In the genomic region with DNA sequence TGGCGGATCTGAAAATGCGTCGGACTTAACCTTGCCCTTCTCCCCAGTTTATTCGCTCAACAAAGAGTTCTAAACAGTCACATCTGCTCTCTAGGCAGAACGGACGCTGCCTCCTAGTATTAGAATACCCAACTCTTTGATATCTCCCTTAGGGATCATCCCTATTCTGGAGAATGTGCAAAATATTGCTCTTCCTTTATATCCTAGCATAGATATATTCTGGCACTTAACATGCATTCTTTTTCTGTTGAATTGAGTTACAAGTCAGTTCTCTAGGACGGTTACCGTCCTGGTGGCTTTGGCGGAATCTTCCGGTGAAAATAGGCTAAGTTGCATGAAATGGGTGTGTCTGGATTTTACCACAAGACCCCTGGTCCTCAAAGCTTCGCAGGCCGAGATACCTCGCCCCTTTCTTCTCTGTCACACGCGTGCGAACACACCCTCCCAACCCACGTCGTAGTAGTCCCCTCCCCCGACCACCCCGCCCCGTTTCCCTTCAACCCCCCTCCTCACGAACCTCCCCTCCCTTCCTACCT, we compare ENCODE assay signal across 9 cellular contexts. TPM values are rescaled to one million over a fixed set of nuclear protein-coding genes. Genes with fewer than 3 reads are reported as not detected.
DNase-seq lines count a peak whose midpoint lies in the region; ATAC-seq and TF ChIP-seq lines count a peak whose summit lies in the region.
"Had no signal": no experiment of that assay in that cellular context is flagged by ENCODE, and none has a peak within 500 bp of the region (broad histone marks: within the 10 kb centered on the region; RNA-seq: fewer than 3 reads in every experiment).

No MANE protein-coding gene starts in this region.

- no TSS peak for BruUV-seq in A673 (replicated peaks; lab: Mats Ljungman, UMichigan)

- peaks cover 62% of the 10 kb centered on the region for H3K27me3 ChIP-seq in A673 (replicated peaks; ENCODE audit: insufficient read depth, low read depth, low read length, poor library complexity)
- H3K27me3 ChIP-seq in H9 (ENCODE audit: insufficient read depth, low read length) = no peaks in the 10 kb centered on the region

- ATAC-seq in omental fat pad (ENCODE audit: low FRiP score) (no peak), GM19452 (IDR thresholded peaks at IDR 0.05; ENCODE audit: unreplicated experiment) (no peak)

- no peak overlapping the region for H3K27ac ChIP-seq in A673 (ENCODE audit: low read depth, low read length, poor library complexity, severe bottlenecking)
- no peak overlapping the region for H3K27ac ChIP-seq in H9 (ENCODE audit: insufficient read length, low read depth, low read length)

- peaks cover 6% of the 10 kb centered on the region for H3K4me1 ChIP-seq in A673 (ENCODE audit: insufficient read depth, low read length, poor library complexity, severe bottlenecking)
- no peaks in the 10 kb centered on the region; the same call in 1 of the 2 replicates for H3K4me1 ChIP-seq in H9 (ENCODE audit: insufficient read depth, low read length)

- peaks cover 8% of the 10 kb centered on the region for H3K23me2 ChIP-seq in H9 (ENCODE audit: insufficient read length, low read depth, low read length, poor library complexity, severe bottlenecking)

- H3K27ac Mint-ChIP-seq in H9 = no peak overlapping the region
- no peak overlapping the region for H3K27ac Mint-ChIP-seq in nephron

- H3K4me3 ChIP-seq in A673 (ENCODE audit: low read depth, low read length, poor library complexity, severe bottlenecking) (peak overlapping the region; percentile 32), cardiac fibroblast (replicated peaks in 1 of 2; ENCODE audit: low read depth in 2 of 2, low read length in 2 of 2) (peak overlapping the region; percentile 9 to 45)

- H3K23ac ChIP-seq in H9 (ENCODE audit: insufficient read length, low read depth, low read length) = no peak overlapping the region

- H3T11ph ChIP-seq in H9 (ENCODE audit: low read length) = no peak overlapping the region

- H3K18ac ChIP-seq in H9 (ENCODE audit: insufficient read length, low read depth, low read length) = no peak overlapping the region

- peak overlapping the region; percentile 82 for H3K4me2 ChIP-seq in H9 (ENCODE audit: insufficient read depth, insufficient read length, low read length)

- peaks cover 17 to 23% of the 10 kb centered on the region in 2 experiments for H3K4me1 Mint-ChIP-seq in H9
- H3K4me1 Mint-ChIP-seq in nephron = peaks cover 19% of the 10 kb centered on the region

- H4K91ac ChIP-seq in H9 (ENCODE audit: insufficient read length, low read depth, low read length) = no peak overlapping the region

- H3K27me3 Mint-ChIP-seq in H9 (ENCODE audit: low read depth) (peaks cover 30% of the 10 kb centered on the region), nephron (ENCODE audit: low read depth) (peaks cover 77% of the 10 kb centered on the region)

- H2AFZ ChIP-seq in H9 (ENCODE audit: low read length) = no peak overlapping the region

- H3K79me1 ChIP-seq in H9 (ENCODE audit: insufficient read depth, low read depth, low read length, poor library complexity, severe bottlenecking) = no peaks in the 10 kb centered on the region

- H3K79me2 ChIP-seq in H9 (ENCODE audit: insufficient read depth, low read length) = no peaks in the 10 kb centered on the region

- no peaks in the 10 kb centered on the region for H4K20me1 ChIP-seq in H9 (ENCODE audit: control insufficient read depth, insufficient read depth, insufficient read length)

- H2BK120ac ChIP-seq in H9 (ENCODE audit: low read depth, low read length, poor library complexity, severe bottlenecking) = no peak overlapping the region

- H3K14ac ChIP-seq in H9 (ENCODE audit: insufficient read depth, low read length) = no peak overlapping the region

- H3K36me3 Mint-ChIP-seq in H9 (ENCODE audit: insufficient read depth in 1 of 3, low read depth in 3 of 3) = no peaks in the 10 kb centered on the region
- H3K36me3 Mint-ChIP-seq in nephron (ENCODE audit: low read depth) = no peaks in the 10 kb centered on the region

- DNase-seq in A673 (ENCODE audit: low spot score) (no peak), H9 (no peak), cardiac fibroblast (ENCODE audit: low read depth in 2 of 2) (no peak), NCI-H2029 treated with DMSO at 0.1 percent for 48 hours (lab: John Stamatoyannopoulos, UW) (no peak), omental fat pad (ENCODE audit: low spot score) (no peak), SW480 (ENCODE audit: low spot score) (no peak)
- DNase-seq: activated CD4-positive, alpha-beta T cell treated with anti-CD3 and anti-CD28 coated beads, Interleukin-2, amount 50 U/mL, for 1 hour had no signal

- H2BK5ac ChIP-seq in H9 (ENCODE audit: insufficient read length, low read length) = no peak overlapping the region

- H2AK5ac ChIP-seq in H9 (ENCODE audit: insufficient read length, low read length) = no peak overlapping the region

- WGBS in H9 (ENCODE audit: extremely low coverage, insufficient read length, low lambda C conversion rate) = no CpG with 5 or more reads among the region's 22 CpGs

- H2BK15ac ChIP-seq in H9 (ENCODE audit: low read depth, low read length) = no peak overlapping the region

- H2BK12ac ChIP-seq in H9 (ENCODE audit: insufficient read length, low read depth, low read length) = no peak overlapping the region

- no peak overlapping the region for H3K4ac ChIP-seq in H9 (ENCODE audit: low read depth, low read length)

- H3K9me3 Mint-ChIP-seq in H9 (no peaks in the 10 kb centered on the region), nephron (no peaks in the 10 kb centered on the region)

- H3K4me3 Mint-ChIP-seq in H9 = peak overlapping the region; percentile 81 to 85
- peak overlapping the region; percentile 83 to 89 (median 83) for H3K4me3 Mint-ChIP-seq in nephron

- H4K8ac ChIP-seq in H9 (replicated peaks; ENCODE audit: insufficient read length, low read depth, low read length) = no peak overlapping the region

- H4K5ac ChIP-seq in H9 (ENCODE audit: insufficient read length, low read depth, low read length) = no peak overlapping the region

- H3K56ac ChIP-seq in H9 (ENCODE audit: insufficient read length, low read depth, low read length) = no peak overlapping the region

- CTCF ChIA-PET in A673 (lab: Charles Lee) = interaction anchor here (0.7 kb wide), 1 partner anchor 1040 kb away, joined by 6 read pairs; no protein-coding TSS in a partner anchor

- intact Hi-C loops in A673 (cut with micrococcal nuclease; ENCODE audit: unreplicated experiment) = no loop called here

- no peak overlapping the region for H3K9ac ChIP-seq in H9 (ENCODE audit: extremely low read depth, insufficient read length, low read length)

- no peak overlapping the region for H2BK20ac ChIP-seq in H9 (ENCODE audit: low read depth, low read length, poor library complexity, severe bottlenecking)

- POLR2A ChIA-PET in A673 (lab: Charles Lee; ENCODE audit: low non-redundant PET) = no interaction called here

- H3K9me3 ChIP-seq in A673 (ENCODE audit: low read depth, low read length, poor library complexity, severe bottlenecking) = no peaks in the 10 kb centered on the region
- no peaks in the 10 kb centered on the region for H3K9me3 ChIP-seq in H9 (ENCODE audit: control insufficient read depth, low read depth, low read length)

- no peaks in the 10 kb centered on the region for H3K36me3 ChIP-seq in A673 (ENCODE audit: insufficient read depth, low read length, poor library complexity, severe bottlenecking)

- TF ChIP-seq CTCF in A673 (conservative IDR thresholded peaks at IDR 0.05; ENCODE audit: low read depth, low read length) = no peak
- no peak for TF ChIP-seq CTCF in H9 (conservative IDR thresholded peaks at IDR 0.05)
- no peak for TF ChIP-seq CTCF in cardiac fibroblast (IDR thresholded peaks at IDR 0.05; ENCODE audit: low read depth, low read length)
- no peak for TF ChIP-seq CTCF in nephron (IDR thresholded peaks at IDR 0.05; ENCODE audit: unreplicated experiment in 3 of 3)
- TF ChIP-seq CTCF in omental fat pad (IDR thresholded peaks at IDR 0.05) = no peak

RNA-seq across cellular contexts. Expression of gene DNAJC6, which starts 0.5 kb away (rescaled TPM):
- 1.1 and 1.3 TPM in 2 replicates for total RNA-seq in A673 (2021)
- 2.2 TPM in 2 replicates for total RNA-seq in H9 (2021)
- total RNA-seq in omental fat pad = 1 to 10 TPM; 1.9 to 5.1 (median 3.6) TPM
